28 cellular contexts compared by ENCODE assay signal in the genomic region with DNA sequence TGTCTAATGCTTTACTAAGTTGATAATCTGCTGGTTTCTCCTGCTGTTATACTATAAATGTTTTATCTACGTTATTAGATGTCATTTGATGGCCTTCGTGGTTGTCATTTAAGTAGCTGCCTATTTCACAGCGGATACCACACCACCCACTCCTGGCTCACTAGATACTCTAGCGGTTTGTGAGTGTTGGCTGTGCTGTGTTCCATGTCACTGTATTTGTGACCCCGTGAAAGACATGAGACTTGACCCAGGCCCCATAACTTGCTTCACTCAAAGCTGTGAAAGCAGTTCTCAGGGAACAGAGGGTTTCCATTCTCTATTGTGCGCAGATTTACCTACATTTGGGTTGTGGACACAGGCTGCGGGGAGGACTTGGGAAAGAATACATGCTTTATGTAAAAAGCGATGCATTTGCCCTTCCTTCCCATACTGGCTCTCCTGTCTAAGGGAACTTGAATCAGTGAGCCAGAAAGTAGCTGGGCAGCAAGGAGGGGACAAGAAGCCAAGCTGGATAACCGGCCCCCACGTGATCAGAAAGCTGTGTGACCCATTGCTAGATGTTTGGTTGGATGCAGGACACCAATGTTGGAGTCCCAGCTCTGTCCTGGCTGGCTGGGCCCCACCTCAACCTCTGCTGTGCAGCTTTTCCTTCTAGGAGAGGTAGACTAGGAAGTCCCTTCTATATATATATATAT. TPM values are rescaled to one million over a fixed set of nuclear protein-coding genes. Genes with fewer than 3 reads are reported as not detected.
DNase-seq lines count a peak whose midpoint lies in the region; ATAC-seq and TF ChIP-seq lines count a peak whose summit lies in the region.
"Had no signal": no experiment of that assay in that cellular context is flagged by ENCODE, and none has a peak within 500 bp of the region (broad histone marks: within the 10 kb centered on the region; RNA-seq: fewer than 3 reads in every experiment).

No MANE protein-coding gene starts in this region.

- no peaks in the 10 kb centered on the region for H3K36me3 ChIP-seq in CD8-positive, alpha-beta memory T cell (ENCODE audit: insufficient read depth, low read length)
- H3K36me3 ChIP-seq: BE2C, heart left ventricle, pancreas had no signal

- H3K4me1 ChIP-seq in CD8-positive, alpha-beta memory T cell (ENCODE audit: insufficient read depth, low read length), result peaks cover 43% of the 10 kb centered on the region
- H3K4me1 ChIP-seq: BE2C, pancreas had no signal

- no peaks in the 10 kb centered on the region for H3K9me3 ChIP-seq in CD8-positive, alpha-beta memory T cell (ENCODE audit: low read length)
- H3K9me3 ChIP-seq: BE2C, heart left ventricle, mucosa of descending colon, pancreas had no signal

- H3K4me3 Mint-ChIP-seq in activated T-cell treated with anti-CD3 and anti-CD28 coated beads, Interleukin-2, amount 50 U/mL, for 4 hours, result no peak overlapping the region
- H3K4me3 Mint-ChIP-seq in CD8-positive, alpha-beta memory T cell, result peak overlapping the region in 6 of 7 donors; percentile 4 to 50 (median 16)
- H3K4me3 Mint-ChIP-seq in activated CD8-positive, alpha-beta T cell treated with anti-CD3 and anti-CD28 coated beads, Interleukin-2, amount 10 ng/mL, durations not matched to agents 7 days and 5 days, result no peak overlapping the region
- H3K4me3 Mint-ChIP-seq in natural killer cell treated with Interleukin-12 subunit alpha and Interleukin-12 subunit beta and Interleukin-15 and Interleukin-18, amount 100 ng/mL, for 72 hours, result peak overlapping the region; percentile 41
- H3K4me3 Mint-ChIP-seq: activated B cell treated with CpG ODN at 0.5 μM for 24 hours, neural crest cell, type B pancreatic cell had no signal

- H3K27ac Mint-ChIP-seq in CD8-positive, alpha-beta memory T cell, result peak overlapping the region; percentile 48 to 98 (median 75)
- H3K27ac Mint-ChIP-seq in activated CD8-positive, alpha-beta T cell treated with anti-CD3 and anti-CD28 coated beads, Interleukin-2, amount 10 ng/mL, durations not matched to agents 7 days and 5 days, result peak overlapping the region; percentile 11
- H3K27ac Mint-ChIP-seq in natural killer cell treated with Interleukin-12 subunit alpha and Interleukin-12 subunit beta and Interleukin-15 and Interleukin-18, amount 100 ng/mL, for 72 hours, result peak overlapping the region in 1 of 2 donors; percentile 13
- H3K27ac Mint-ChIP-seq: activated B cell treated with CpG ODN at 0.5 μM for 24 hours; activated naive CD4-positive, alpha-beta T cell treated with anti-CD3 and anti-CD28 coated beads, Interleukin-2, amount 50 U/mL, for 72 hours had no signal

- DNase-seq in activated T-cell treated with anti-CD3 and anti-CD28 coated beads, Interleukin-2, amount 50 U/mL, for 4 hours, result no peak
- DNase-seq in activated T-cell treated with anti-CD3 and anti-CD28 coated beads, Interleukin-2, amount 50 U/mL, for 1 hour, result no peak
- DNase-seq in CD8-positive, alpha-beta memory T cell, result peak in 3 of 5 donors; percentile 14 to 61 (median 15)
- no peak for DNase-seq in activated CD8-positive, alpha-beta T cell treated with anti-CD3 and anti-CD28 coated beads, Interleukin-2, amount 10 ng/mL, durations not matched to agents 7 days and 5 days
- DNase-seq in natural killer cell treated with Interleukin-12 subunit alpha and Interleukin-12 subunit beta and Interleukin-15 and Interleukin-18, amount 100 ng/mL, for 72 hours (ENCODE audit: low spot score), result peak; percentile 64
- DNase-seq in GM20000 (ENCODE audit: low spot score), result no peak
- DNase-seq: activated B cell treated with CpG ODN at 0.5 μM for 24 hours, aorta, BE2C, cortex of kidney, DMS79, GDM1, HCEC 1CT, heart left ventricle, NCI-H1105 treated with DMSO at 0.1 percent for 48 hours, NCI-H2029, NCI-H526 treated with DMSO at 0.1 percent for 48 hours, pancreas, SHP77, substantia nigra, T1000 had no signal

- no peak overlapping the region for H3K4me3 ChIP-seq in CD8-positive, alpha-beta memory T cell (ENCODE audit: low read length)
- H3K4me3 ChIP-seq: heart left ventricle, mucosa of descending colon, pancreas had no signal

- CTCF ChIA-PET in CD8-positive, alpha-beta memory T cell (lab: Charles Lee), result interaction anchor here (1.3 kb wide), 1 partner anchor 46 kb away, joined by 4 read pairs; no protein-coding TSS in a partner anchor
- CTCF ChIA-PET in activated CD8-positive, alpha-beta T cell treated with anti-CD3 and anti-CD28 coated beads, Interleukin-2, amount 10 ng/mL, durations not matched to agents 7 days and 5 days (lab: Charles Lee), result interaction anchor here (1.0 kb wide), 1 partner anchor 18 kb away, joined by 4 read pairs; no protein-coding TSS in a partner anchor

- POLR2A ChIA-PET in CD8-positive, alpha-beta memory T cell (lab: Charles Lee), result interaction anchor here (0.5 kb wide), 1 partner anchor 346 kb away, joined by 4 read pairs; a partner anchor contains a TSS
- POLR2A ChIA-PET in activated CD8-positive, alpha-beta T cell treated with anti-CD3 and anti-CD28 coated beads, Interleukin-2, amount 10 ng/mL, durations not matched to agents 7 days and 5 days (lab: Charles Lee), result interaction anchor here (0.8 kb wide), 1 partner anchor 204 kb away, joined by 4 read pairs; a partner anchor contains a TSS

- H3K36me3 Mint-ChIP-seq in activated T-cell treated with anti-CD3 and anti-CD28 coated beads, Interleukin-2, amount 50 U/mL, for 4 hours (ENCODE audit: insufficient read depth), result no peaks in the 10 kb centered on the region
- no peaks in the 10 kb centered on the region for H3K36me3 Mint-ChIP-seq in CD8-positive, alpha-beta memory T cell
- H3K36me3 Mint-ChIP-seq in activated CD8-positive, alpha-beta T cell treated with anti-CD3 and anti-CD28 coated beads, Interleukin-2, amount 10 ng/mL, durations not matched to agents 7 days and 5 days (ENCODE audit: low read depth), result no peaks in the 10 kb centered on the region
- no peaks in the 10 kb centered on the region for H3K36me3 Mint-ChIP-seq in natural killer cell treated with Interleukin-12 subunit alpha and Interleukin-12 subunit beta and Interleukin-15 and Interleukin-18, amount 100 ng/mL, for 72 hours
- H3K36me3 Mint-ChIP-seq: activated naive CD4-positive, alpha-beta T cell treated with anti-CD3 and anti-CD28 coated beads, Interleukin-2, amount 50 U/mL, for 72 hours; type B pancreatic cell had no signal

- no peaks in the 10 kb centered on the region for H3K27me3 ChIP-seq in CD8-positive, alpha-beta memory T cell (ENCODE audit: insufficient read depth, low read length, poor library complexity, severe bottlenecking)
- H3K27me3 ChIP-seq: BE2C, heart left ventricle, pancreas had no signal

- TF ChIP-seq CTCF in GM20000 (IDR thresholded peaks at IDR 0.05; ENCODE audit: extremely low read depth, missing control alignments), result no peak

- peak; percentile 47 to 75 for ATAC-seq in activated T-cell treated with anti-CD3 and anti-CD28 coated beads, Interleukin-2, amount 50 U/mL, for 4 hours
- no peak for ATAC-seq in activated CD8-positive, alpha-beta T cell treated with anti-CD3 and anti-CD28 coated beads, Interleukin-2, amount 10 ng/mL, durations not matched to agents 7 days and 5 days
- ATAC-seq in natural killer cell treated with Interleukin-12 subunit alpha and Interleukin-12 subunit beta and Interleukin-15 and Interleukin-18, amount 100 ng/mL, for 72 hours, result peak; percentile 78 to 79
- ATAC-seq in GM21360 (IDR thresholded peaks at IDR 0.05; ENCODE audit: unreplicated experiment), result no peak
- ATAC-seq in HG02610 (IDR thresholded peaks at IDR 0.05; ENCODE audit: unreplicated experiment), result no peak
- ATAC-seq: activated naive CD4-positive, alpha-beta T cell treated with anti-CD3 and anti-CD28 coated beads, Interleukin-2, amount 50 U/mL, for 72 hours; heart left ventricle; Panc1; pancreas had no signal

- H3K27me3 Mint-ChIP-seq in activated T-cell treated with anti-CD3 and anti-CD28 coated beads, Interleukin-2, amount 50 U/mL, for 4 hours (ENCODE audit: low read depth), result no peaks in the 10 kb centered on the region
- H3K27me3 Mint-ChIP-seq in CD8-positive, alpha-beta memory T cell, result peaks cover 0 to 1% of the 10 kb centered on the region in 2 donors
- peaks cover 2% of the 10 kb centered on the region for H3K27me3 Mint-ChIP-seq in activated CD8-positive, alpha-beta T cell treated with anti-CD3 and anti-CD28 coated beads, Interleukin-2, amount 10 ng/mL, durations not matched to agents 7 days and 5 days (ENCODE audit: low read depth)
- no peaks in the 10 kb centered on the region for H3K27me3 Mint-ChIP-seq in natural killer cell treated with Interleukin-12 subunit alpha and Interleukin-12 subunit beta and Interleukin-15 and Interleukin-18, amount 100 ng/mL, for 72 hours
- H3K27me3 Mint-ChIP-seq: activated B cell treated with CpG ODN at 0.5 μM for 24 hours had no signal

- H3K9me3 Mint-ChIP-seq in activated T-cell treated with anti-CD3 and anti-CD28 coated beads, Interleukin-2, amount 50 U/mL, for 4 hours, result no peaks in the 10 kb centered on the region
- H3K9me3 Mint-ChIP-seq in CD8-positive, alpha-beta memory T cell, result no peaks in the 10 kb centered on the region
- H3K9me3 Mint-ChIP-seq in activated CD8-positive, alpha-beta T cell treated with anti-CD3 and anti-CD28 coated beads, Interleukin-2, amount 10 ng/mL, durations not matched to agents 7 days and 5 days (ENCODE audit: insufficient read depth), result no peaks in the 10 kb centered on the region
- H3K9me3 Mint-ChIP-seq in natural killer cell treated with Interleukin-12 subunit alpha and Interleukin-12 subunit beta and Interleukin-15 and Interleukin-18, amount 100 ng/mL, for 72 hours, result no peaks in the 10 kb centered on the region
- H3K9me3 Mint-ChIP-seq: activated B cell treated with CpG ODN at 0.5 μM for 24 hours; activated naive CD4-positive, alpha-beta T cell treated with anti-CD3 and anti-CD28 coated beads, Interleukin-2, amount 50 U/mL, for 72 hours; neural crest cell; type B pancreatic cell had no signal

- H3K4me1 Mint-ChIP-seq in activated T-cell treated with anti-CD3 and anti-CD28 coated beads, Interleukin-2, amount 50 U/mL, for 4 hours (ENCODE audit: low read depth), result peaks cover 35% of the 10 kb centered on the region
- H3K4me1 Mint-ChIP-seq in CD8-positive, alpha-beta memory T cell, result peaks cover 38 to 46% (median 42%) of the 10 kb centered on the region in 3 donors
- H3K4me1 Mint-ChIP-seq in activated CD8-positive, alpha-beta T cell treated with anti-CD3 and anti-CD28 coated beads, Interleukin-2, amount 10 ng/mL, durations not matched to agents 7 days and 5 days (ENCODE audit: low read depth), result peaks cover 56% of the 10 kb centered on the region
- H3K4me1 Mint-ChIP-seq in natural killer cell treated with Interleukin-12 subunit alpha and Interleukin-12 subunit beta and Interleukin-15 and Interleukin-18, amount 100 ng/mL, for 72 hours (ENCODE audit: low read depth in 2 of 2), result peaks cover 37 to 48% of the 10 kb centered on the region in 2 donors
- H3K4me1 Mint-ChIP-seq: activated B cell treated with CpG ODN at 0.5 μM for 24 hours had no signal

- no peak overlapping the region for H3K27ac ChIP-seq in CD8-positive, alpha-beta memory T cell (ENCODE audit: low read depth, low read length)
- H3K27ac ChIP-seq: heart left ventricle, pancreas had no signal

RNA-seq across cellular contexts. Expression of a gene that starts 52.2 kb away (rescaled TPM):
- under 1 TPM in 2 of 3 donors, not detected in 1; 0.05 to 0.10 TPM for total RNA-seq in activated T-cell treated with anti-CD3 and anti-CD28 coated beads, Interleukin-2, amount 50 U/mL, for 4 hours
- under 1 TPM; 0.35 to 0.39 TPM for total RNA-seq in CD8-positive, alpha-beta memory T cell
- polyA plus RNA-seq in CD8-positive, alpha-beta memory T cell, result 0.16 TPM
- 1 to 10 TPM; 1.0 to 1.4 TPM for total RNA-seq in activated CD8-positive, alpha-beta T cell treated with anti-CD3 and anti-CD28 coated beads, Interleukin-2, amount 10 ng/mL, durations not matched to agents 7 days and 5 days
- total RNA-seq in natural killer cell treated with Interleukin-12 subunit alpha and Interleukin-12 subunit beta and Interleukin-15 and Interleukin-18, amount 100 ng/mL, for 72 hours, result under 1 TPM; 0.88 to 0.98 TPM

Comparison
In these comparisons a context has a peak if more than half of its experiments do, and no peak if none do; other contexts are left out.
1. ATAC-seq: peak in activated T-cell treated with anti-CD3 and anti-CD28 coated beads, Interleukin-2, amount 50 U/mL, for 4 hours (2 of 2) and natural killer cell treated with Interleukin-12 subunit alpha and Interleukin-12 subunit beta and Interleukin-15 and Interleukin-18, amount 100 ng/mL, for 72 hours (2 of 2); none in activated CD8-positive, alpha-beta T cell treated with anti-CD3 and anti-CD28 coated beads, Interleukin-2, amount 10 ng/mL, durations not matched to agents 7 days and 5 days (single experiment), GM21360 (single experiment) and HG02610 (single experiment).
2. DNase-seq: peak in CD8-positive, alpha-beta memory T cell (3 of 5) and natural killer cell treated with Interleukin-12 subunit alpha and Interleukin-12 subunit beta and Interleukin-15 and Interleukin-18, amount 100 ng/mL, for 72 hours (single experiment); none in activated T-cell treated with anti-CD3 and anti-CD28 coated beads, Interleukin-2, amount 50 U/mL, for 4 hours (single experiment), activated T-cell treated with anti-CD3 and anti-CD28 coated beads, Interleukin-2, amount 50 U/mL, for 1 hour (single experiment), activated CD8-positive, alpha-beta T cell treated with anti-CD3 and anti-CD28 coated beads, Interleukin-2, amount 10 ng/mL, durations not matched to agents 7 days and 5 days (single experiment) and GM20000 (single experiment).
3. H3K4me3 Mint-ChIP-seq: peak in CD8-positive, alpha-beta memory T cell (6 of 7) and natural killer cell treated with Interleukin-12 subunit alpha and Interleukin-12 subunit beta and Interleukin-15 and Interleukin-18, amount 100 ng/mL, for 72 hours (single experiment); none in activated T-cell treated with anti-CD3 and anti-CD28 coated beads, Interleukin-2, amount 50 U/mL, for 4 hours (single experiment) and activated CD8-positive, alpha-beta T cell treated with anti-CD3 and anti-CD28 coated beads, Interleukin-2, amount 10 ng/mL, durations not matched to agents 7 days and 5 days (single experiment).